1 cellular context compared by ENCODE assay signal in the genomic region with DNA sequence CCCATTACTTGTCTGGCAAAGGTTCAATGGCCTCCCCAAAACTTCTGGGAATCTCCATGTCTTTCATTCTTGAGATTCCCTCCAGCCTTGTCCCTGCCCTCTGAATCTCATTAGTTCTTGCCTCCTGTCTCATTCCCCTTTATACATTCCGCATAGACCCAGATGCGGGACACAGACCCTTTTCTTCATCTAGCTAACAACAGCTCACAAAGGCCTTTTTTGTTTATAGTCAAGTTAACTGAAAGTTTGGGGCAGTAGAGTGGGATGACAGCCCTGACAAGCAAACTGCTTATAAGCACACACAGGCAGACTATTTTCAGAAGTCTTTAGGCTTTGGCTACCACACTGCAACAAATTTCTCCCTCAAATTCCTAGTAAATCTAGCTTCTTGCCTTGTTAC.
TF ChIP-seq lines count a peak whose summit lies in the region.

No MANE protein-coding gene starts in this region.

TF ChIP-seq in GM23338, 12 proteins besides CTCF, POLR2A, EP300 and RAD21 (continued from another document):
- TF ChIP-seq, protein P1, sequence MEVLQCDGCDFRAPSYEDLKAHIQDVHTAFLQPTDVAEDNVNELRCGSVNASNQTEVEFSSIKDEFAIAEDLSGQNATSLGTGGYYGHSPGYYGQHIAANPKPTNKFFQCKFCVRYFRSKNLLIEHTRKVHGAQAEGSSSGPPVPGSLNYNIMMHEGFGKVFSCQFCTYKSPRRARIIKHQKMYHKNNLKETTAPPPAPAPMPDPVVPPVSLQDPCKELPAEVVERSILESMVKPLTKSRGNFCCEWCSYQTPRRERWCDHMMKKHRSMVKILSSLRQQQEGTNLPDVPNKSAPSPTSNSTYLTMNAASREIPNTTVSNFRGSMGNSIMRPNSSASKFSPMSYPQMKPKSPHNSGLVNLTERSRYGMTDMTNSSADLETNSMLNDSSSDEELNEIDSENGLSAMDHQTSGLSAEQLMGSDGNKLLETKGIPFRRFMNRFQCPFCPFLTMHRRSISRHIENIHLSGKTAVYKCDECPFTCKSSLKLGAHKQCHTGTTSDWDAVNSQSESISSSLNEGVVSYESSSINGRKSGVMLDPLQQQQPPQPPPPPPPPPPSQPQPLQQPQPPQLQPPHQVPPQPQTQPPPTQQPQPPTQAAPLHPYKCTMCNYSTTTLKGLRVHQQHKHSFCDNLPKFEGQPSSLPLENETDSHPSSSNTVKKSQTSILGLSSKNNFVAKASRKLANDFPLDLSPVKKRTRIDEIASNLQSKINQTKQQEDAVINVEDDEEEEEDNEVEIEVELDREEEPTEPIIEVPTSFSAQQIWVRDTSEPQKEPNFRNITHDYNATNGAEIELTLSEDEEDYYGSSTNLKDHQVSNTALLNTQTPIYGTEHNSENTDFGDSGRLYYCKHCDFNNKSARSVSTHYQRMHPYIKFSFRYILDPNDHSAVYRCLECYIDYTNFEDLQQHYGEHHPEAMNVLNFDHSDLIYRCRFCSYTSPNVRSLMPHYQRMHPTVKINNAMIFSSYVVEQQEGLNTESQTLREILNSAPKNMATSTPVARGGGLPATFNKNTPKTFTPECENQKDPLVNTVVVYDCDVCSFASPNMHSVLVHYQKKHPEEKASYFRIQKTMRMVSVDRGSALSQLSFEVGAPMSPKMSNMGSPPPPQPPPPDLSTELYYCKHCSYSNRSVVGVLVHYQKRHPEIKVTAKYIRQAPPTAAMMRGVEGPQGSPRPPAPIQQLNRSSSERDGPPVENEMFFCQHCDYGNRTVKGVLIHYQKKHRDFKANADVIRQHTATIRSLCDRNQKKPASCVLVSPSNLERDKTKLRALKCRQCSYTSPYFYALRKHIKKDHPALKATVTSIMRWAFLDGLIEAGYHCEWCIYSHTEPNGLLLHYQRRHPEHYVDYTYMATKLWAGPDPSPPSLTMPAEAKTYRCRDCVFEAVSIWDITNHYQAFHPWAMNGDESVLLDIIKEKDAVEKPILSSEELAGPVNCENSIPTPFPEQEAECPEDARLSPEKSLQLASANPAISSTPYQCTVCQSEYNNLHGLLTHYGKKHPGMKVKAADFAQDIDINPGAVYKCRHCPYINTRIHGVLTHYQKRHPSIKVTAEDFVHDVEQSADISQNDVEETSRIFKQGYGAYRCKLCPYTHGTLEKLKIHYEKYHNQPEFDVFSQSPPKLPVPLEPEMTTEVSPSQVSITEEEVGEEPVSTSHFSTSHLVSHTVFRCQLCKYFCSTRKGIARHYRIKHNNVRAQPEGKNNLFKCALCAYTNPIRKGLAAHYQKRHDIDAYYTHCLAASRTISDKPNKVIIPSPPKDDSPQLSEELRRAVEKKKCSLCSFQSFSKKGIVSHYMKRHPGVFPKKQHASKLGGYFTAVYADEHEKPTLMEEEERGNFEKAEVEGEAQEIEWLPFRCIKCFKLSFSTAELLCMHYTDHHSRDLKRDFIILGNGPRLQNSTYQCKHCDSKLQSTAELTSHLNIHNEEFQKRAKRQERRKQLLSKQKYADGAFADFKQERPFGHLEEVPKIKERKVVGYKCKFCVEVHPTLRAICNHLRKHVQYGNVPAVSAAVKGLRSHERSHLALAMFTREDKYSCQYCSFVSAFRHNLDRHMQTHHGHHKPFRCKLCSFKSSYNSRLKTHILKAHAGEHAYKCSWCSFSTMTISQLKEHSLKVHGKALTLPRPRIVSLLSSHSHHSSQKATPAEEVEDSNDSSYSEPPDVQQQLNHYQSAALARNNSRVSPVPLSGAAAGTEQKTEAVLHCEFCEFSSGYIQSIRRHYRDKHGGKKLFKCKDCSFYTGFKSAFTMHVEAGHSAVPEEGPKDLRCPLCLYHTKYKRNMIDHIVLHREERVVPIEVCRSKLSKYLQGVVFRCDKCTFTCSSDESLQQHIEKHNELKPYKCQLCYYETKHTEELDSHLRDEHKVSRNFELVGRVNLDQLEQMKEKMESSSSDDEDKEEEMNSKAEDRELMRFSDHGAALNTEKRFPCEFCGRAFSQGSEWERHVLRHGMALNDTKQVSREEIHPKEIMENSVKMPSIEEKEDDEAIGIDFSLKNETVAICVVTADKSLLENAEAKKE (CRISPR knock-in tag; IDR thresholded peaks at IDR 0.05), result no peak
- TF ChIP-seq STAT1 (IDR thresholded peaks at IDR 0.05; ENCODE audit: unreplicated experiment) (no peak), ZNF331 (CRISPR knock-in tag; IDR thresholded peaks at IDR 0.05; ENCODE audit: low read depth) (no peak)
- TF ChIP-seq, protein P2, sequence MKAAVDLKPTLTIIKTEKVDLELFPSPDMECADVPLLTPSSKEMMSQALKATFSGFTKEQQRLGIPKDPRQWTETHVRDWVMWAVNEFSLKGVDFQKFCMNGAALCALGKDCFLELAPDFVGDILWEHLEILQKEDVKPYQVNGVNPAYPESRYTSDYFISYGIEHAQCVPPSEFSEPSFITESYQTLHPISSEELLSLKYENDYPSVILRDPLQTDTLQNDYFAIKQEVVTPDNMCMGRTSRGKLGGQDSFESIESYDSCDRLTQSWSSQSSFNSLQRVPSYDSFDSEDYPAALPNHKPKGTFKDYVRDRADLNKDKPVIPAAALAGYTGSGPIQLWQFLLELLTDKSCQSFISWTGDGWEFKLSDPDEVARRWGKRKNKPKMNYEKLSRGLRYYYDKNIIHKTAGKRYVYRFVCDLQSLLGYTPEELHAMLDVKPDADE (IDR thresholded peaks at IDR 0.05), result no peak
